24 cellular contexts compared by ENCODE assay signal in the genomic region with DNA sequence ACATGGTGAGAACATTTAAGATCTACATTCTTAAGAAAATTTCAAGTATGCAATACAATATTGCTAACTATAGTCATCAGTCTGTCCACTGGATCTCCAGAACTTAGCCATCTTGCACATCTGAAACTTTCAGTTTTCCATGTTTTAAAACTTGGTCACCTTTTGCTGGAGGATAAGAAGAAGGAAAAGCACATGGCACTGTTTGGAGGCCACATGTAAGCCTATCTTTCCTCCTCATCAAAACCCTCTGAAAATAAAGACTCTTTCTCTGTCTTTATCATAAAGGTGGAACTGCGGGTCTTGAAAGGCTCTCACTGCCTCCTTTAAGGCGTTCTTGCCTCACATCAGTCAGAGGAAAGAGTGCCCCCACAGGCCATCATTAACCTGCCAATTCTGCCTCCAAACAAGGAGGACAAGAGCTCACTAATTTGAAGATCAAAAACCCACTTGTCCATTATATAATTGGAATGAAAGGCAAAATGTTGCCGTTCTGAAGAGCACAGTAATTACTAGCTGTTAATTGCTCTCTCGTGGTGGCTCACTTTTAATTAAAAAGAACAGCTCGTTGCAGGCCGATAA.
DNase-seq lines count a peak whose midpoint lies in the region; ATAC-seq, FAIRE-seq and TF ChIP-seq lines count a peak whose summit lies in the region.
"Had no signal": no experiment of that assay in that cellular context is flagged by ENCODE, and none has a peak within 500 bp of the region (broad histone marks: within the 10 kb centered on the region; RNA-seq: fewer than 3 reads in every experiment).

No MANE protein-coding gene starts in this region.

- H3K9me3 ChIP-seq in osteoblast (ENCODE audit: low read depth, low read length): no peaks in the 10 kb centered on the region
- H3K9me3 ChIP-seq: ascending aorta, mucosa of descending colon, neutrophil, Peyer's patch had no signal

- H2AFZ ChIP-seq in osteoblast (ENCODE audit: low read length): no peak overlapping the region

- ATAC-seq in GM19351 (IDR thresholded peaks at IDR 0.05; ENCODE audit: unreplicated experiment) (no peak), GM19035 (IDR thresholded peaks at IDR 0.05; ENCODE audit: unreplicated experiment) (no peak)
- ATAC-seq: left lobe of liver, mucosa of descending colon, right cardiac atrium had no signal

- POLR2A ChIA-PET in GM10248 (lab: Yijun Ruan, JAX): no interaction called here

- H3K4me1 ChIP-seq in osteoblast (ENCODE audit: insufficient read depth, low read length): no peaks in the 10 kb centered on the region
- H3K4me1 ChIP-seq: Peyer's patch had no signal

- peak; percentile 81 for FAIRE-seq in bronchial epithelial cell (lab: Jason Lieb, UNC)
- FAIRE-seq: A204.1, colon had no signal

- no peak overlapping the region for H3K4me3 ChIP-seq in NB4 (ENCODE audit: low read depth, low read length)
- no peak overlapping the region for H3K4me3 ChIP-seq in bronchial epithelial cell (ENCODE audit: low read depth, low read length)
- no peak overlapping the region for H3K4me3 ChIP-seq in osteoblast (ENCODE audit: insufficient read depth, low read length)
- H3K4me3 ChIP-seq: ascending aorta, mucosa of descending colon, Peyer's patch had no signal

- no peak overlapping the region for H3K4me2 ChIP-seq in osteoblast (ENCODE audit: insufficient read depth, low read length)

- no peaks in the 10 kb centered on the region for H3K36me3 ChIP-seq in bronchial epithelial cell (ENCODE audit: control insufficient read depth, insufficient read depth, low read length)
- no peaks in the 10 kb centered on the region for H3K36me3 ChIP-seq in osteoblast (ENCODE audit: insufficient read depth, low read length)
- H3K36me3 ChIP-seq: ascending aorta, neutrophil, Peyer's patch had no signal

- CTCF ChIA-PET in GM10248 (lab: Yijun Ruan, JAX): interaction anchor here (1.2 kb wide), 1 partner anchor 58 kb away, joined by 3 read pairs; no protein-coding TSS in a partner anchor

- no peak overlapping the region for H3K27ac ChIP-seq in osteoblast (ENCODE audit: low read depth, low read length)
- H3K27ac ChIP-seq: ascending aorta, neutrophil, Peyer's patch had no signal

- H3K27me3 ChIP-seq in bronchial epithelial cell (ENCODE audit: control insufficient read depth, insufficient read depth, low read length) (no peaks in the 10 kb centered on the region), osteoblast (ENCODE audit: insufficient read depth, low read length) (no peaks in the 10 kb centered on the region)
- H3K27me3 ChIP-seq: ascending aorta, neutrophil, Peyer's patch had no signal

- H4K20me1 ChIP-seq in osteoblast (ENCODE audit: insufficient read depth, low read length): no peaks in the 10 kb centered on the region

- no peak for TF ChIP-seq POLR2A in NB4 (IDR thresholded peaks at IDR 0.05; ENCODE audit: extremely low read depth, insufficient read length)

- H3K79me2 ChIP-seq in osteoblast (ENCODE audit: insufficient read depth, low read length): no peaks in the 10 kb centered on the region

- DNase-seq in NCI-H1436 (lab: John Stamatoyannopoulos, UW) (peak; percentile 42), NCI-H1436 treated with DMSO at 0.1 percent for 48 hours (lab: John Stamatoyannopoulos, UW) (no peak), NB4 (ENCODE audit: low read depth) (peak; percentile 7), bronchial epithelial cell (ENCODE audit: low read depth) (no peak), osteoblast (ENCODE audit: insufficient read length, low spot score, missing footprints) (no peak), GM10248 (ENCODE audit: extremely low spot score) (no peak)
- DNase-seq: activated CD4-positive, alpha-beta memory T cell treated with anti-CD3 and anti-CD28 coated beads for 36 hours; activated naive CD4-positive, alpha-beta T cell treated with anti-CD3 and anti-CD28 coated beads, Interleukin-2, amount 10 ng/mL, durations not matched to agents 7 days and 5 days; activated T-cell treated with anti-CD3 and anti-CD28 coated beads, Interleukin-2, amount 50 U/mL, for 24 hours; CD4-positive, CD25-positive, alpha-beta regulatory T cell; EL; foreskin fibroblast; mucosa of descending colon; NCI-H1930; NCI-H524 treated with DMSO at 0.1 percent for 48 hours; Peyer's patch; right cardiac atrium had no signal

- TF ChIP-seq CTCF in NB4 (IDR thresholded peaks at IDR 0.05; ENCODE audit: low read depth, low read length): peak; percentile 12
- no peak for TF ChIP-seq CTCF in bronchial epithelial cell (IDR thresholded peaks at IDR 0.05; ENCODE audit: insufficient read depth, low read length, severe bottlenecking)
- TF ChIP-seq CTCF in osteoblast (IDR thresholded peaks at IDR 0.05; ENCODE audit: extremely low read depth, low read depth, low read length): peak; percentile 13
- TF ChIP-seq CTCF in GM10248 (IDR thresholded peaks at IDR 0.05; ENCODE audit: control extremely low read depth, extremely low read depth, low read depth, missing control alignments): no peak

Comparison
In these comparisons a context has a peak if more than half of its experiments do, and no peak if none do; other contexts are left out.
1. DNase-seq: peak in NCI-H1436 (single experiment) and NB4 (single experiment); none in NCI-H1436 treated with DMSO at 0.1 percent for 48 hours (single experiment), bronchial epithelial cell (single experiment), osteoblast (single experiment) and GM10248 (single experiment).
2. CTCF ChIP-seq: peak in NB4 (single experiment) and osteoblast (single experiment); none in bronchial epithelial cell (single experiment) and GM10248 (single experiment).